ENCODE assay signal across 9 cellular contexts in genomic region chr15:90883971-90884718, GRCh38. TPM values are rescaled to one million over a fixed set of nuclear protein-coding genes. Genes with fewer than 3 reads are reported as not detected.
DNase-seq lines count a peak whose midpoint lies in the region; ATAC-seq and TF ChIP-seq lines count a peak whose summit lies in the region.
"Had no signal": no experiment of that assay in that cellular context is flagged by ENCODE, and none has a peak within 500 bp of the region (broad histone marks: within the 10 kb centered on the region; RNA-seq: fewer than 3 reads in every experiment).

TSS of gene FES (plus strand) at chr15:90884504. CDS start at chr15:90885046, 542 bp downstream.

- H3K27ac ChIP-seq in OCI-LY1 (ENCODE audit: low read depth, low read length, poor library complexity, severe bottlenecking): no peak within 1 kb of the TSS
- H3K27ac ChIP-seq in uterus: peak within 1 kb of the TSS; percentile 96
- H3K27ac ChIP-seq: KMS-11 had no signal

- H2AFZ ChIP-seq in OCI-LY1 (ENCODE audit: low read length): no peak within 1 kb of the TSS

- no peaks in the 10 kb centered on the region for H3F3A ChIP-seq in OCI-LY1 (ENCODE audit: insufficient read depth, low read length)

- no peaks in the 10 kb centered on the region for H3K79me2 ChIP-seq in OCI-LY1 (ENCODE audit: insufficient read depth, low read length)

- H3K9me3 ChIP-seq in OCI-LY1 (ENCODE audit: low read length): no peaks in the 10 kb centered on the region
- no peaks in the 10 kb centered on the region for H3K9me3 ChIP-seq in mononuclear cell (ENCODE audit: low read depth, low read length)
- no peaks in the 10 kb centered on the region for H3K9me3 ChIP-seq in uterus

- H3K27me3 ChIP-seq in GM06990 (replicated peaks; ENCODE audit: control insufficient read depth, insufficient read depth, low read length) (no peaks in the 10 kb centered on the region), OCI-LY1 (ENCODE audit: insufficient read depth, low read length) (no peaks in the 10 kb centered on the region; the same call in 1 of the 2 replicates), mononuclear cell (ENCODE audit: insufficient read depth, low read length) (no peaks in the 10 kb centered on the region), uterus (no peaks in the 10 kb centered on the region)

- DNase-seq in GM06990 (ENCODE audit: extremely low read depth, insufficient read length) (peak; percentile 36), epithelial cell of esophagus (ENCODE audit: low read depth) (no peak), uterus (peak; percentile 63 to 77), cerebellar nuclear complex (lab: John Stamatoyannopoulos, UW) (no peak), DMS79 treated with DMSO at 0.1 percent for 48 hours (lab: John Stamatoyannopoulos, UW) (no peak)

- intact Hi-C loops in uterus (cut with DNase I; ENCODE audit: low total_unique reads): loop anchor here (10.0 kb wide), 1 partner anchor 169 kb away; the partner anchor contains the start of gene BLM

- ATAC-seq in HG02870 (IDR thresholded peaks at IDR 0.05; ENCODE audit: unreplicated experiment): no peak

- H3K4me3 ChIP-seq in GM06990 (replicated peaks; ENCODE audit: low read depth, low read length) (peak within 1 kb of the TSS; percentile 56), OCI-LY1 (ENCODE audit: low read depth, low read length, poor library complexity, severe bottlenecking) (peak within 1 kb of the TSS; percentile 18), epithelial cell of esophagus (ENCODE audit: low read length) (peak within 1 kb of the TSS; percentile 17), mononuclear cell (ENCODE audit: low read length) (peak within 1 kb of the TSS; percentile 67), uterus (peak within 1 kb of the TSS; percentile 49 to 65)

- TF ChIP-seq CTCF in GM06990 (IDR thresholded peaks at IDR 0.05; ENCODE audit: insufficient read depth, low read length, poor library complexity, severe bottlenecking) (no peak), OCI-LY1 (IDR thresholded peaks at IDR 0.05; ENCODE audit: low read length) (no peak), epithelial cell of esophagus (IDR thresholded peaks at IDR 0.05; ENCODE audit: insufficient read depth, low read depth, low read length, missing control alignments) (no peak), uterus (IDR thresholded peaks at IDR 0.05) (no peak)

- no peaks in the 10 kb centered on the region for H3K9me2 ChIP-seq in OCI-LY1 (ENCODE audit: low read depth, low read length)

- peak within 1 kb of the TSS; percentile 1; the same call in 1 of the 2 replicates for H3K4me2 ChIP-seq in OCI-LY1 (ENCODE audit: low read length)
- H3K4me2 ChIP-seq: KMS-11 had no signal

- H3K9ac ChIP-seq in OCI-LY1 (ENCODE audit: low read length): no peak within 1 kb of the TSS
- H3K9ac ChIP-seq: KMS-11 had no signal

- H3K4me1 ChIP-seq in OCI-LY1 (ENCODE audit: insufficient read depth, low read length, severe bottlenecking) (no peaks in the 10 kb centered on the region), mononuclear cell (ENCODE audit: insufficient read depth, low read length) (peaks cover 43% of the 10 kb centered on the region), uterus (peaks cover 0 to 12% of the 10 kb centered on the region in 2 donors)

- H3K36me3 ChIP-seq in GM06990 (ENCODE audit: control insufficient read depth, insufficient read depth, low read length): peaks cover 18% of the 10 kb centered on the region
- no peaks in the 10 kb centered on the region for H3K36me3 ChIP-seq in OCI-LY1 (ENCODE audit: insufficient read depth, low read length)
- H3K36me3 ChIP-seq in uterus: no peaks in the 10 kb centered on the region

- no peaks in the 10 kb centered on the region for H4K20me1 ChIP-seq in OCI-LY1 (ENCODE audit: insufficient read depth, low read length)

- peak; percentile 64 to 74 for TF ChIP-seq POLR2A in uterus (IDR thresholded peaks at IDR 0.05)

RNA-seq across cellular contexts. Expression of gene FES, which starts in this region (rescaled TPM):
- total RNA-seq in mononuclear cell (27.9 TPM), uterus (100 to 1,000 TPM in 1 of 4 donors, 10 to 100 TPM in 2, 1 to 10 TPM in 1; 4.4 to 968 (median 60.1) TPM)

Comparison
In these comparisons a context has a peak if more than half of its experiments do, and no peak if none do; other contexts are left out.
1. DNase-seq: peak in GM06990 (single experiment) and uterus (2 of 2); none in epithelial cell of esophagus (single experiment), cerebellar nuclear complex (0 of 2) and DMS79 treated with DMSO at 0.1 percent for 48 hours (single experiment).
2. H3K4me3 ChIP-seq: peak in every context shown above with its lines; median percentile 67 in mononuclear cell; 57 in uterus; 56 in GM06990; 18 in OCI-LY1; 17 in epithelial cell of esophagus.